In the genomic region with DNA sequence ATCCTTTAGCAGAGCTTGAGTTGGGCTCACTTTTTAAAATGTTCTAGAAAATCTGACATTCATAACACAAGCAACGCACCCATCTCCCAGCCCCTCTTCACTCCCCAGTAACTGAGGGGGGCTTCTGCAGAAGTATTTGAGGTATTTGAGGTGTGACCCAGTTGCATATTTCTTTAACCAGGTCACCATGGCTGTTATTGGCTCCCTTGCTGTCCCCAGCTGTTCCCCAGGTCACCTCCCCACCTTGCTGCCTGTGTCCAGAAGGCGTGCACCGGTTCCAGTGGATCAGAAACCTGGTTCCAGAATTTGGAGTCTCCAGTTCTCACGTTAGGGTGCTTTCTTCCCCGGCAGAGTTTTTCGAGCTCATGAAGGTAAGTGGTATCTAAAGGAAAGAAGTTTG, we compare ENCODE assay signal across 19 cellular contexts. TPM values are rescaled to one million over a fixed set of nuclear protein-coding genes. Genes with fewer than 3 reads are reported as not detected.
DNase-seq lines count a peak whose midpoint lies in the region; ATAC-seq and TF ChIP-seq lines count a peak whose summit lies in the region.
"Had no signal": no experiment of that assay in that cellular context is flagged by ENCODE, and none has a peak within 500 bp of the region (broad histone marks: within the 10 kb centered on the region; RNA-seq: fewer than 3 reads in every experiment).

No MANE protein-coding gene starts in this region.

- H3K27ac ChIP-seq in HUES6 (ENCODE audit: low read depth, low read length) (peak overlapping the region; percentile 39; the same call in 1 of the 2 replicates), neutrophil (peak overlapping the region; percentile 27), gastrocnemius medialis (peak overlapping the region in 1 of 4 donors; percentile 87)
- H3K27ac ChIP-seq: BLaER1, tibial artery, WERI-Rb-1 had no signal

- H3K4me3 ChIP-seq in HUES6 (ENCODE audit: low read depth, low read length) (no peak overlapping the region), neutrophil (ENCODE audit: low read depth in 1 of 2, low read length in 1 of 2) (no peak overlapping the region), gastrocnemius medialis (no peak overlapping the region)
- H3K4me3 ChIP-seq: BLaER1, skin epidermis, tibial artery had no signal

- in situ Hi-C loops in gastrocnemius medialis (cut with MboI; ENCODE audit: low sequenced_read_pairs in 4 of 4): no loop called here
- in situ Hi-C loops in G401 (cut with HindIII; ENCODE audit: low sequenced_read_pairs): no loop called here

- DNase-seq in chondrocyte (ENCODE audit: low spot score) (no peak), gastrocnemius medialis (no peak), ecto neural progenitor cell (ENCODE audit: low spot score) (no peak), G401 (ENCODE audit: low spot score) (no peak)
- DNase-seq: islet precursor cell, midbrain, NCI-H2107, T-helper 1 cell, tibial artery, WERI-Rb-1 had no signal

- peaks cover 2% of the 10 kb centered on the region for H3K36me3 Mint-ChIP-seq in chondrocyte (ENCODE audit: low read depth)

- H3K4me1 ChIP-seq in ES-I3 (ENCODE audit: insufficient read depth, low read length) (peaks cover 29% of the 10 kb centered on the region), HUES6 (ENCODE audit: control insufficient read depth, insufficient read depth, low read length) (peaks cover 15% of the 10 kb centered on the region; the same call in 1 of the 2 replicates), neutrophil (ENCODE audit: control insufficient read depth in 1 of 2, insufficient read depth in 1 of 2, low read depth in 1 of 2, low read length in 1 of 2) (peaks cover 34 to 40% of the 10 kb centered on the region in 2 experiments), gastrocnemius medialis (peaks cover 44 to 52% of the 10 kb centered on the region in 2 donors)

- H3K9me3 Mint-ChIP-seq in chondrocyte (ENCODE audit: low read depth): no peaks in the 10 kb centered on the region
- H3K9me3 Mint-ChIP-seq: dendritic cell treated with granulocyte-macrophage colony-stimulating factor and Interleukin-4, amounts not matched to agents 40 ng/mL and 50 ng/mL, for 4 days had no signal

- peaks cover 58% of the 10 kb centered on the region for H3K4me1 Mint-ChIP-seq in chondrocyte (ENCODE audit: low read depth)

- H3K27ac Mint-ChIP-seq in chondrocyte (ENCODE audit: unreplicated experiment): peak overlapping the region; percentile 60

- H3K9ac ChIP-seq in ES-I3 (ENCODE audit: low read depth, low read length): 0 out of 2 replicates have a peak overlapping the region, but pooled peaks have one; percentile 12
- H3K9ac ChIP-seq in HUES6 (ENCODE audit: low read length): no peak overlapping the region
- H3K9ac ChIP-seq: BLaER1 had no signal

- H3K36me3 ChIP-seq in ES-I3 (ENCODE audit: insufficient read depth, low read length) (peaks cover 15% of the 10 kb centered on the region), HUES6 (ENCODE audit: control insufficient read depth, insufficient read depth, low read length) (peaks cover 43% of the 10 kb centered on the region), neutrophil (peaks cover 56% of the 10 kb centered on the region), gastrocnemius medialis (peaks cover 0 to 8% of the 10 kb centered on the region in 2 donors)

- ATAC-seq in gastrocnemius medialis: no peak
- ATAC-seq: esophagus mucosa, HepG2, Panc1 had no signal

- H3K27me3 ChIP-seq in HUES6 (ENCODE audit: control insufficient read depth, insufficient read depth, low read length): no peaks in the 10 kb centered on the region
- no peaks in the 10 kb centered on the region for H3K27me3 ChIP-seq in neutrophil
- H3K27me3 ChIP-seq in gastrocnemius medialis: no peaks in the 10 kb centered on the region
- H3K27me3 ChIP-seq: BLaER1, tibial artery had no signal

- no peak overlapping the region for H3K4me3 Mint-ChIP-seq in chondrocyte (ENCODE audit: unreplicated experiment)
- H3K4me3 Mint-ChIP-seq: dendritic cell treated with granulocyte-macrophage colony-stimulating factor and Interleukin-4, amounts not matched to agents 40 ng/mL and 50 ng/mL, for 4 days had no signal

- no peak for TF ChIP-seq POLR2A in gastrocnemius medialis (IDR thresholded peaks at IDR 0.05)

- intact Hi-C loops in gastrocnemius medialis (cut with DNase I; ENCODE audit: low total_unique reads): no loop called here

- H3K27me3 Mint-ChIP-seq in chondrocyte (ENCODE audit: low read depth): no peaks in the 10 kb centered on the region
- H3K27me3 Mint-ChIP-seq: dendritic cell treated with granulocyte-macrophage colony-stimulating factor and Interleukin-4, amounts not matched to agents 40 ng/mL and 50 ng/mL, for 4 days had no signal

- TF ChIP-seq CTCF in chondrocyte (IDR thresholded peaks at IDR 0.05) (no peak), neutrophil (IDR thresholded peaks at IDR 0.05) (no peak), gastrocnemius medialis (IDR thresholded peaks at IDR 0.05 in 4 of 5, conservative IDR thresholded peaks at IDR 0.05 in 1 of 5) (no peak)

- H3K9me3 ChIP-seq in ES-I3 (ENCODE audit: control insufficient read depth, insufficient read depth, low read length) (no peaks in the 10 kb centered on the region), HUES6 (ENCODE audit: control insufficient read depth, insufficient read depth, low read depth, low read length) (no peaks in the 10 kb centered on the region), neutrophil (no peaks in the 10 kb centered on the region), gastrocnemius medialis (no peaks in the 10 kb centered on the region)
- H3K9me3 ChIP-seq: BLaER1, tibial artery had no signal

RNA-seq across cellular contexts. Expression of a gene that starts 13.8 kb away (rescaled TPM):
- total RNA-seq in chondrocyte (22.1 to 30.4 TPM (median 22.7 TPM) in 3 replicates), gastrocnemius medialis (10 to 100 TPM; 16.6 to 30.0 (median 21.8) TPM)
- total RNA-seq in G401 (2014; rRNA removed; shearing (Covaris generic)): 16.3 and 43.0 TPM in 2 replicates

RNA-seq across cellular contexts. Expression of a gene that starts 32.4 kb away (rescaled TPM):
- total RNA-seq in chondrocyte: 13.6 to 26.2 TPM (median 14.4 TPM) in 3 replicates
- total RNA-seq in gastrocnemius medialis: 10 to 100 TPM in 3 of 4 donors, 1 to 10 TPM in 1; 4.5 to 44.2 (median 16.4) TPM
- total RNA-seq in G401 (2014; rRNA removed; shearing (Covaris generic)): 72.7 and 90.1 TPM in 2 replicates
